9 cellular contexts compared by ENCODE assay signal in genomic region chr12:68240975-68241374, GRCh38. TPM values are rescaled to one million over a fixed set of nuclear protein-coding genes. Genes with fewer than 3 reads are reported as not detected.
DNase-seq lines count a peak whose midpoint lies in the region; ATAC-seq, FAIRE-seq and TF ChIP-seq lines count a peak whose summit lies in the region.
"Had no signal": no experiment of that assay in that cellular context is flagged by ENCODE, and none has a peak within 500 bp of the region (broad histone marks: within the 10 kb centered on the region; RNA-seq: fewer than 3 reads in every experiment).

No MANE protein-coding gene starts in this region.

- H3K4me3 ChIP-seq in naive thymus-derived CD4-positive, alpha-beta T cell (ENCODE audit: low read length) = no peak overlapping the region

- H3K4me1 Mint-ChIP-seq in activated naive CD8-positive, alpha-beta T cell treated with anti-CD3 and anti-CD28 coated beads, Interleukin-2, amount 50 U/mL, for 24 hours = peaks cover 52% of the 10 kb centered on the region
- H3K4me1 Mint-ChIP-seq in naive thymus-derived CD4-positive, alpha-beta T cell = peaks cover 28 to 62% (median 38%) of the 10 kb centered on the region in 7 donors

- ATAC-seq in GM18505 (IDR thresholded peaks at IDR 0.05; ENCODE audit: unreplicated experiment) = peak; percentile 96
- peak; percentile 96 for ATAC-seq in HG02759 (IDR thresholded peaks at IDR 0.05; ENCODE audit: unreplicated experiment)
- ATAC-seq in activated naive CD8-positive, alpha-beta T cell treated with anti-CD3 and anti-CD28 coated beads, Interleukin-2, amount 50 U/mL, for 24 hours = peak; percentile 99
- ATAC-seq in naive thymus-derived CD4-positive, alpha-beta T cell = peak; percentile 93

- peak overlapping the region; percentile 54 for H3K27ac ChIP-seq in naive thymus-derived CD4-positive, alpha-beta T cell (ENCODE audit: low read depth, low read length)

- intact Hi-C loops in naive thymus-derived CD4-positive, alpha-beta T cell (cut with micrococcal nuclease) = loop anchor here (1.0 to 5.0 kb wide), 9 partner anchors 18 to 446 kb away; partner anchors contain the start of gene NUP107 (in 1 of the 2)

- no peaks in the 10 kb centered on the region for H3K27me3 Mint-ChIP-seq in activated naive CD8-positive, alpha-beta T cell treated with anti-CD3 and anti-CD28 coated beads, Interleukin-2, amount 50 U/mL, for 24 hours
- H3K27me3 Mint-ChIP-seq in naive thymus-derived CD4-positive, alpha-beta T cell = no peaks in the 10 kb centered on the region

- no peaks in the 10 kb centered on the region for H3K9me3 ChIP-seq in naive thymus-derived CD4-positive, alpha-beta T cell (ENCODE audit: control insufficient read depth in 2 of 3, low read length in 3 of 3)

- DNase-seq in OCI-M1 (lab: John Stamatoyannopoulos, UW) (peak; percentile 89), HUDEP-2 (lab: John Stamatoyannopoulos, UW; ENCODE audit: unreplicated experiment in 76 of 76) (no peak), RCC 7860 (ENCODE audit: low spot score) (no peak), amniotic stem cell (lab: John Stamatoyannopoulos, UW) (no peak)
- DNase-seq in activated naive CD8-positive, alpha-beta T cell treated with anti-CD3 and anti-CD28 coated beads, Interleukin-2, amount 50 U/mL, for 24 hours = peak; percentile 40
- DNase-seq in naive thymus-derived CD4-positive, alpha-beta T cell = peak in 8 of 9 donors; percentile 40 to 71 (median 60)

- no peak for TF ChIP-seq POLR2A in GM18505 (IDR thresholded peaks at IDR 0.05; ENCODE audit: borderline replicate concordance, extremely low read depth, insufficient read depth, insufficient read length)

- POLR2A ChIA-PET in naive thymus-derived CD4-positive, alpha-beta T cell (lab: Charles Lee) = interaction anchor here (0.5 to 1.4 kb wide), 2 partner anchors 9 to 50 kb away, joined by 3 to 6 read pairs; no protein-coding TSS in a partner anchor

- peaks cover 23 to 32% of the 10 kb centered on the region in 2 donors for H3K4me1 ChIP-seq in naive thymus-derived CD4-positive, alpha-beta T cell (ENCODE audit: control insufficient read depth in 2 of 2, insufficient read depth in 2 of 2, low read length in 2 of 2)

- H3K27ac Mint-ChIP-seq in activated naive CD8-positive, alpha-beta T cell treated with anti-CD3 and anti-CD28 coated beads, Interleukin-2, amount 50 U/mL, for 24 hours = peak overlapping the region; percentile 74
- H3K27ac Mint-ChIP-seq in naive thymus-derived CD4-positive, alpha-beta T cell = peak overlapping the region; percentile 80 to 97 (median 91)

- H3K9me3 Mint-ChIP-seq in activated naive CD8-positive, alpha-beta T cell treated with anti-CD3 and anti-CD28 coated beads, Interleukin-2, amount 50 U/mL, for 24 hours = peaks cover 9% of the 10 kb centered on the region
- H3K9me3 Mint-ChIP-seq in naive thymus-derived CD4-positive, alpha-beta T cell = peaks cover 0 to 9% (median 0%) of the 10 kb centered on the region in 11 donors

- H3K36me3 Mint-ChIP-seq in activated naive CD8-positive, alpha-beta T cell treated with anti-CD3 and anti-CD28 coated beads, Interleukin-2, amount 50 U/mL, for 24 hours (ENCODE audit: low read depth) = no peaks in the 10 kb centered on the region
- peaks cover 0 to 26% (median 4%) of the 10 kb centered on the region in 5 donors for H3K36me3 Mint-ChIP-seq in naive thymus-derived CD4-positive, alpha-beta T cell

- FAIRE-seq in RCC 7860 (lab: Jason Lieb, UNC) = no peak

- CTCF ChIA-PET in naive thymus-derived CD4-positive, alpha-beta T cell (lab: Charles Lee) = interaction anchor here (0.9 kb wide), 1 partner anchor 11 kb away, joined by 3 read pairs; no protein-coding TSS in a partner anchor

- H3K36me3 ChIP-seq in naive thymus-derived CD4-positive, alpha-beta T cell (ENCODE audit: control insufficient read depth in 2 of 3, insufficient read depth in 3 of 3, low read length in 3 of 3) = no peaks in the 10 kb centered on the region

- H3K27me3 ChIP-seq in naive thymus-derived CD4-positive, alpha-beta T cell (ENCODE audit: control insufficient read depth in 2 of 2, insufficient read depth in 2 of 2, low read length in 2 of 2) = no peaks in the 10 kb centered on the region

- H3K4me3 Mint-ChIP-seq in activated naive CD8-positive, alpha-beta T cell treated with anti-CD3 and anti-CD28 coated beads, Interleukin-2, amount 50 U/mL, for 24 hours = peak overlapping the region; percentile 21
- peak overlapping the region; percentile 59 to 86 (median 67) for H3K4me3 Mint-ChIP-seq in naive thymus-derived CD4-positive, alpha-beta T cell

RNA-seq across cellular contexts. Expression of gene IL22, which starts 12.4 kb away (rescaled TPM):
- total RNA-seq in naive thymus-derived CD4-positive, alpha-beta T cell = 1 to 10 TPM in 1 of 5 experiments, not detected in 4; 1.8 TPM
- polyA plus RNA-seq in naive thymus-derived CD4-positive, alpha-beta T cell = not detected
- total RNA-seq: NCI-H460 had no signal

RNA-seq across cellular contexts. Expression of gene IL26, which starts 15.4 kb away (rescaled TPM):
- total RNA-seq in naive thymus-derived CD4-positive, alpha-beta T cell = 1 to 10 TPM in 1 of 5 experiments, not detected in 4; 4.5 TPM
- not detected for polyA plus RNA-seq in naive thymus-derived CD4-positive, alpha-beta T cell
- total RNA-seq: NCI-H460 had no signal

Comparison
In these comparisons a context has a peak if more than half of its experiments do, and no peak if none do; other contexts are left out.
1. DNase-seq: peak in OCI-M1 (single experiment), activated naive CD8-positive, alpha-beta T cell treated with anti-CD3 and anti-CD28 coated beads, Interleukin-2, amount 50 U/mL, for 24 hours (single experiment) and naive thymus-derived CD4-positive, alpha-beta T cell (8 of 9); none in HUDEP-2 (0 of 76), RCC 7860 (single experiment) and amniotic stem cell (single experiment).
2. Peak in every context shown above with its lines, with median percentiles within 50 percentile points of each other: ATAC-seq.